ENCODE assay signal across 9 cellular contexts in genomic region chr13:21326155-21327030, GRCh38.
DNase-seq lines count a peak whose midpoint lies in the region; ATAC-seq and TF ChIP-seq lines count a peak whose summit lies in the region.
"Had no signal": no experiment of that assay in that cellular context is flagged by ENCODE, and none has a peak within 500 bp of the region (broad histone marks: within the 10 kb centered on the region; RNA-seq: fewer than 3 reads in every experiment).

No MANE protein-coding gene starts in this region.

- ATAC-seq in effector memory CD8-positive, alpha-beta T cell (replicated peaks) = no peak

- no peak for TF ChIP-seq RAD21 in liver (IDR thresholded peaks at IDR 0.05)

- H3K4me1 ChIP-seq in BE2C (no peaks in the 10 kb centered on the region), liver (ENCODE audit: control insufficient read depth in 4 of 4, insufficient read depth in 4 of 4, low read length in 3 of 4) (peaks cover 0 to 9% (median 1%) of the 10 kb centered on the region in 4 donors)

- H3K4me3 ChIP-seq in BE2C (ENCODE audit: low read depth, low read length) (peak overlapping the region; percentile 52), dorsolateral prefrontal cortex (peak overlapping the region; percentile 37 to 75 (median 61)), liver (ENCODE audit: low read depth in 1 of 3, low read length in 3 of 3) (peak overlapping the region; percentile 18 to 31 (median 20))

- H3K27ac Mint-ChIP-seq in effector memory CD8-positive, alpha-beta T cell = peak overlapping the region in 1 of 2 donors; percentile 20

- H3K27ac ChIP-seq in dorsolateral prefrontal cortex (peak overlapping the region in 57 of 59 donors; percentile 15 to 88 (median 72)), liver (ENCODE audit: low read depth in 1 of 2, low read length in 2 of 2) (no peak overlapping the region), temporal lobe (ENCODE audit: low read depth, low read length) (peak overlapping the region; percentile 15)

- H3K4me3 Mint-ChIP-seq in effector memory CD8-positive, alpha-beta T cell = peak overlapping the region in 1 of 2 donors; percentile 60

- no peak overlapping the region for H3K9ac ChIP-seq in liver (ENCODE audit: low read depth in 1 of 2, low read length in 2 of 2)

- H3K4me1 Mint-ChIP-seq in effector memory CD8-positive, alpha-beta T cell (ENCODE audit: low read depth in 2 of 2) = peaks cover 12 to 29% of the 10 kb centered on the region in 2 donors

- TF ChIP-seq CTCF in BE2C (IDR thresholded peaks at IDR 0.05; ENCODE audit: low read depth, low read length) = no peak
- peak in 1 of 56 donors; percentile 7 for TF ChIP-seq CTCF in dorsolateral prefrontal cortex (IDR thresholded peaks at IDR 0.05 in 54 of 56, conservative IDR thresholded peaks at IDR 0.05 in 2 of 56; ENCODE audit: low read depth in 1 of 56, partially characterized antibody in 56 of 56)
- no peak for TF ChIP-seq CTCF in liver (IDR thresholded peaks at IDR 0.05; ENCODE audit: low read depth, low read length, missing input control)
- TF ChIP-seq CTCF in GM10266 (IDR thresholded peaks at IDR 0.05; ENCODE audit: control insufficient read depth, insufficient read depth, low read depth, missing control alignments) = no peak

- no peaks in the 10 kb centered on the region for H3K9me3 Mint-ChIP-seq in effector memory CD8-positive, alpha-beta T cell
- H3K9me3 Mint-ChIP-seq: activated naive CD4-positive, alpha-beta T cell treated with anti-CD3 and anti-CD28 coated beads, Interleukin-2, amount 50 U/mL, for 72 hours had no signal

- H3K27me3 ChIP-seq in BE2C (no peaks in the 10 kb centered on the region), dorsolateral prefrontal cortex (no peaks in the 10 kb centered on the region), liver (ENCODE audit: control insufficient read depth in 4 of 4, insufficient read depth in 4 of 4, low read length in 3 of 4) (no peaks in the 10 kb centered on the region)

- H3K9me3 ChIP-seq in BE2C = no peaks in the 10 kb centered on the region
- no peaks in the 10 kb centered on the region for H3K9me3 ChIP-seq in liver (ENCODE audit: control insufficient read depth in 4 of 4, low read length in 3 of 4)

- DNase-seq in BE2C (peak; percentile 33), NCI-H2227 (lab: John Stamatoyannopoulos, UW; ENCODE audit: unreplicated experiment) (peak; percentile 55), dorsolateral prefrontal cortex (peak in 9 of 10 donors; percentile 38 to 74 (median 55)), NCI-H2029 treated with DMSO at 0.1 percent for 48 hours (lab: John Stamatoyannopoulos, UW) (no peak), GM10266 (ENCODE audit: extremely low spot score) (no peak)
- no peak for DNase-seq in effector memory CD8-positive, alpha-beta T cell

- no peaks in the 10 kb centered on the region for H3K27me3 Mint-ChIP-seq in effector memory CD8-positive, alpha-beta T cell

- H3K36me3 Mint-ChIP-seq in effector memory CD8-positive, alpha-beta T cell (ENCODE audit: insufficient read depth) = peaks cover 3% of the 10 kb centered on the region

- no peaks in the 10 kb centered on the region for H3K36me3 ChIP-seq in BE2C
- peaks cover 0 to 2% (median 0%) of the 10 kb centered on the region in 4 donors for H3K36me3 ChIP-seq in liver (ENCODE audit: control insufficient read depth in 4 of 4, insufficient read depth in 3 of 4, low read depth in 1 of 4, low read length in 3 of 4)

- intact Hi-C loops in dorsolateral prefrontal cortex (cut with DNase I) = loop anchor here in 1 of 2 donors (10.0 kb wide), 1 partner anchor 98 kb away; no protein-coding TSS in a partner anchor

- 26% methylated on average over 52 of the region's 52 CpGs for WGBS in liver

TF ChIP-seq in liver, 16 proteins besides CTCF, POLR2A, EP300 and RAD21:
- TF ChIP-seq ATF3 (IDR thresholded peaks at IDR 0.05) = no peak
- TF ChIP-seq YY1 (IDR thresholded peaks at IDR 0.05) = no peak

Comparison
In these comparisons a context has a peak if more than half of its experiments do, and no peak if none do; other contexts are left out.
1. DNase-seq: peak in BE2C (single experiment), NCI-H2227 (single experiment) and dorsolateral prefrontal cortex (9 of 10); none in NCI-H2029 treated with DMSO at 0.1 percent for 48 hours (single experiment), effector memory CD8-positive, alpha-beta T cell (0 of 3) and GM10266 (single experiment).
2. H3K27ac ChIP-seq: peak in dorsolateral prefrontal cortex (57 of 59) and temporal lobe (single experiment); none in liver (0 of 2).
3. Peak in every context shown above with its lines, with median percentiles within 50 percentile points of each other: H3K4me3 ChIP-seq.